In the genomic region with DNA sequence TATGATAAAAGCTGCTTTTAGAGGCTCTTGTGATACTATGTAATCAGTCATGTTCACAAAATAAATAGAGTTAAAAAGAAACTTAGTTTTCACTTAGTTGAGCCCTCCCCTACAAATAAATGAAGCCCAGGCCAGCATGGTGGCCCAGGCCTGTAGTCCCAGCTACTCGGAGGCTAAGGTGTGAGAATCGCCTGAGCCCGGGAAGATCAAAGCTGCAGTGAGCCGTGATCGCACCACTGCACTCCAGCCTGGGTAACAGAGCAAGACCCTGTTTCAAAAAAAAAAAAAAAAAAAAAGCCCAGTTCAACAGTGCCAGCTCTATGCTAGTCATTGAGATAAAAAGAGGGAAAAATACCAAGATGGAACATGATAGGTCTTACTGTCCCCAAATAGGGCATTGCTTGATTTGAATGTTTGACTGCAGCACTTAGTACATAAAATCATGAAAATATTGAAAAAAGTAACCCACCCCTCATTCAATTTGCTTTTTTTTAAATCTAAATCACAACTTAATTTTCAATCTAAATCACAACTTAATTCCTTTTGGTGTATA, we compare ENCODE assay signal across 2 cellular contexts.
A peak's percentile ranks its signal among the peaks of the same experiment; 100 is the strongest.
TF ChIP-seq lines count a peak whose summit lies in the region.

No MANE protein-coding gene starts in this region.

TF ChIP-seq in A549, 52 proteins besides CTCF, POLR2A, EP300 and RAD21:
- TF ChIP-seq, protein P1, sequence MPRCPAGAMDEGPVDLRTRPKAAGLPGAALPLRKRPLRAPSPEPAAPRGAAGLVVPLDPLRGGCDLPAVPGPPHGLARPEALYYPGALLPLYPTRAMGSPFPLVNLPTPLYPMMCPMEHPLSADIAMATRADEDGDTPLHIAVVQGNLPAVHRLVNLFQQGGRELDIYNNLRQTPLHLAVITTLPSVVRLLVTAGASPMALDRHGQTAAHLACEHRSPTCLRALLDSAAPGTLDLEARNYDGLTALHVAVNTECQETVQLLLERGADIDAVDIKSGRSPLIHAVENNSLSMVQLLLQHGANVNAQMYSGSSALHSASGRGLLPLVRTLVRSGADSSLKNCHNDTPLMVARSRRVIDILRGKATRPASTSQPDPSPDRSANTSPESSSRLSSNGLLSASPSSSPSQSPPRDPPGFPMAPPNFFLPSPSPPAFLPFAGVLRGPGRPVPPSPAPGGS (IDR thresholded peaks at IDR 0.05), result no peak
- TF ChIP-seq, protein P2, sequence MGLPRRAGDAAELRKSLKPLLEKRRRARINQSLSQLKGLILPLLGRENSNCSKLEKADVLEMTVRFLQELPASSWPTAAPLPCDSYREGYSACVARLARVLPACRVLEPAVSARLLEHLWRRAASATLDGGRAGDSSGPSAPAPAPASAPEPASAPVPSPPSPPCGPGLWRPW (IDR thresholded peaks at IDR 0.05), result no peak
- TF ChIP-seq HOXA7 (CRISPR knock-in tag; IDR thresholded peaks at IDR 0.05) (no peak), CEBPB (IDR thresholded peaks at IDR 0.05) (no peak), CBX8 (IDR thresholded peaks at IDR 0.05) (no peak), SREBF2 (IDR thresholded peaks at IDR 0.05) (no peak), RNF2 (IDR thresholded peaks at IDR 0.05; ENCODE audit: borderline replicate concordance, low read depth) (no peak), RFX5 (IDR thresholded peaks at IDR 0.05) (no peak), ZC3H11A (IDR thresholded peaks at IDR 0.05) (no peak), ZSCAN20 (CRISPR knock-in tag; IDR thresholded peaks at IDR 0.05) (no peak), FOSL2 (IDR thresholded peaks at IDR 0.05) (no peak), FOSL2 (CRISPR knock-in tag; IDR thresholded peaks at IDR 0.05) (no peak), RCOR1 (IDR thresholded peaks at IDR 0.05; ENCODE audit: low read depth, low read length) (no peak), PHF8 (IDR thresholded peaks at IDR 0.05; ENCODE audit: borderline replicate concordance, low read depth) (no peak), HOXB5 (CRISPR knock-in tag; IDR thresholded peaks at IDR 0.05) (no peak)
- TF ChIP-seq, protein P3, sequence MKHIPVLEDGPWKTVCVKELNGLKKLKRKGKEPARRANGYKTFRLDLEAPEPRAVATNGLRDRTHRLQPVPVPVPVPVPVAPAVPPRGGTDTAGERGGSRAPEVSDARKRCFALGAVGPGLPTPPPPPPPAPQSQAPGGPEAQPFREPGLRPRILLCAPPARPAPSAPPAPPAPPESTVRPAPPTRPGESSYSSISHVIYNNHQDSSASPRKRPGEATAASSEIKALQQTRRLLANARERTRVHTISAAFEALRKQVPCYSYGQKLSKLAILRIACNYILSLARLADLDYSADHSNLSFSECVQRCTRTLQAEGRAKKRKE (CRISPR knock-in tag; IDR thresholded peaks at IDR 0.05; ENCODE audit: low read depth), result no peak

TF ChIP-seq in GM12878, 131 proteins besides CTCF, POLR2A, EP300 and RAD21:
- no peak for TF ChIP-seq ZZZ3 (IDR thresholded peaks at IDR 0.05; ENCODE audit: control insufficient read depth, insufficient read length, low read depth)
- no peak for TF ChIP-seq PAX5 (IDR thresholded peaks at IDR 0.05; ENCODE audit: borderline replicate concordance, low read depth, low read length)
- TF ChIP-seq ZNF384 (IDR thresholded peaks at IDR 0.05; ENCODE audit: borderline replicate concordance, low read depth, low read length), result 0 out of 2 replicates have a peak, but pooled peaks have one; percentile 31
- no peak for TF ChIP-seq NR2F1 (conservative IDR thresholded peaks at IDR 0.05)
- TF ChIP-seq, protein P4, sequence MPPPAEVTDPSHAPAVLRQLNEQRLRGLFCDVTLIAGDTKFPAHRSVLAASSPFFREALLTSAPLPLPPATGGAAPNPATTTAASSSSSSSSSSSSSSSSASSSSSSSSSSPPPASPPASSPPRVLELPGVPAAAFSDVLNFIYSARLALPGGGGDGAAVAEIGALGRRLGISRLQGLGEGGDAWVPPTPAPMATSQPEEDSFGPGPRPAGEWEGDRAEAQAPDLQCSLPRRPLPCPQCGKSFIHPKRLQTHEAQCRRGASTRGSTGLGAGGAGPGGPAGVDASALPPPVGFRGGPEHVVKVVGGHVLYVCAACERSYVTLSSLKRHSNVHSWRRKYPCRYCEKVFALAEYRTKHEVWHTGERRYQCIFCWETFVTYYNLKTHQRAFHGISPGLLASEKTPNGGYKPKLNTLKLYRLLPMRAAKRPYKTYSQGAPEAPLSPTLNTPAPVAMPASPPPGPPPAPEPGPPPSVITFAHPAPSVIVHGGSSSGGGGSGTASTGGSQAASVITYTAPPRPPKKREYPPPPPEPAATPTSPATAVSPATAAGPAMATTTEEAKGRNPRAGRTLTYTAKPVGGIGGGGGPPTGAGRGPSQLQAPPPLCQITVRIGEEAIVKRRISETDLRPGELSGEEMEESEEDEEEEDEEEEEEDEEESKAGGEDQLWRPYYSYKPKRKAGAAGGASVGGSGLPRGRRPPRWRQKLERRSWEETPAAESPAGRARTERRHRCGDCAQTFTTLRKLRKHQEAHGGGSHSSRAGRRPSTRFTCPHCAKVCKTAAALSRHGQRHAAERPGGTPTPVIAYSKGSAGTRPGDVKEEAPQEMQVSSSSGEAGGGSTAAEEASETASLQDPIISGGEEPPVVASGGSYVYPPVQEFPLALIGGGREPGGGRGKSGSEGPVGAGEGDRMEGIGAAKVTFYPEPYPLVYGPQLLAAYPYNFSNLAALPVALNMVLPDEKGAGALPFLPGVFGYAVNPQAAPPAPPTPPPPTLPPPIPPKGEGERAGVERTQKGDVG (CRISPR knock-in tag; IDR thresholded peaks at IDR 0.05), result no peak
- TF ChIP-seq JUNB (IDR thresholded peaks at IDR 0.05), result no peak
- TF ChIP-seq CREM (IDR thresholded peaks at IDR 0.05; ENCODE audit: low read depth), result no peak
- TF ChIP-seq ZSCAN29 (IDR thresholded peaks at IDR 0.05), result no peak
- TF ChIP-seq POU2F2 (IDR thresholded peaks at IDR 0.05; ENCODE audit: borderline replicate concordance, low read depth, low read length), result no peak
- TF ChIP-seq ZNF274 (IDR thresholded peaks at IDR 0.05; ENCODE audit: insufficient read depth, insufficient read length), result no peak
- peak; percentile 67; the same call in 1 of the 2 replicates for TF ChIP-seq TCF7 (IDR thresholded peaks at IDR 0.05; ENCODE audit: borderline replicate concordance)
- TF ChIP-seq KDM1A (IDR thresholded peaks at IDR 0.05; ENCODE audit: borderline replicate concordance), result no peak
- no peak for TF ChIP-seq IKZF2 (IDR thresholded peaks at IDR 0.05)
